11 cellular contexts compared by ENCODE assay signal in the genomic region with DNA sequence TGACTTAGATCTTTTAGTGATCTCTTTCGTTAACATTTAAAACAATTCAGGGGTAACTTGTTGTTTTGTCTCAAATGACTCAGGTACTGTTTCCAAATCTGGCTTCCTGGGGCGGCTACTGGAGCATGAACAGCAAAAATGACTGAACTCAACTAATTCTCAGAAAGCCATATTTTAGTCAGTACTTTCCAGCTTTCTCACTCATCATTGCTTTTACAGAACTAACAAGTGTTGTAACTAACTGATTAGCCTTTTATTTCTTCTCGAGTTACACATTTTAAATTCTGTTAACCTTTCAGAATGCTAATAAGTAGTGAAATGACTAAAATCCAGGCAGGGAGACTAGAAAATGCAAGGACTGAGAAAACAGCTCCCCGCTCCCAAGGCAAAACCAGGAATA. TPM values are rescaled to one million over a fixed set of nuclear protein-coding genes. Genes with fewer than 3 reads are reported as not detected.
DNase-seq lines count a peak whose midpoint lies in the region; ATAC-seq and TF ChIP-seq lines count a peak whose summit lies in the region.
"Had no signal": no experiment of that assay in that cellular context is flagged by ENCODE, and none has a peak within 500 bp of the region (broad histone marks: within the 10 kb centered on the region; RNA-seq: fewer than 3 reads in every experiment).

No MANE protein-coding gene starts in this region.

- no peak overlapping the region for H3K27ac Mint-ChIP-seq in activated naive CD4-positive, alpha-beta T cell treated with anti-CD3 and anti-CD28 coated beads for 36 hours
- H3K27ac Mint-ChIP-seq in activated naive CD4-positive, alpha-beta T cell treated with anti-CD3 and anti-CD28 coated beads, Interleukin-2, amount 10 ng/mL, durations not matched to agents 7 days and 5 days: no peak overlapping the region
- H3K27ac Mint-ChIP-seq in stimulated activated effector memory CD8-positive, alpha-beta T cell treated with anti-CD3 and anti-CD28 coated beads, Interleukin-12 subunit alpha, Interleukin-12 subunit beta, amount 100 ng/mL, for 72 hours: peak overlapping the region; percentile 40
- H3K27ac Mint-ChIP-seq in HFFc6: no peak overlapping the region
- H3K27ac Mint-ChIP-seq: endodermal cell had no signal

- no peaks in the 10 kb centered on the region for H3K36me3 ChIP-seq in vagina
- H3K36me3 ChIP-seq in left ventricle myocardium inferior: no peaks in the 10 kb centered on the region

- no peak for TF ChIP-seq POLR2A in vagina (IDR thresholded peaks at IDR 0.05)

- H3K27ac ChIP-seq in vagina (no peak overlapping the region), left ventricle myocardium inferior (replicated peaks) (no peak overlapping the region)

- H3K4me3 ChIP-seq in vagina (no peak overlapping the region), left ventricle myocardium inferior (no peak overlapping the region)

- CTCF ChIA-PET in activated naive CD4-positive, alpha-beta T cell treated with anti-CD3 and anti-CD28 coated beads for 36 hours (lab: Charles Lee): no interaction called here
- CTCF ChIA-PET in activated naive CD4-positive, alpha-beta T cell treated with anti-CD3 and anti-CD28 coated beads, Interleukin-2, amount 10 ng/mL, durations not matched to agents 7 days and 5 days (lab: Charles Lee): no interaction called here

- H3K4me1 ChIP-seq in vagina (peaks cover 7% of the 10 kb centered on the region), left ventricle myocardium inferior (peaks cover 5% of the 10 kb centered on the region)

- H3K27me3 Mint-ChIP-seq in activated naive CD4-positive, alpha-beta T cell treated with anti-CD3 and anti-CD28 coated beads for 36 hours (ENCODE audit: low read depth): peaks cover 3% of the 10 kb centered on the region
- peaks cover 5% of the 10 kb centered on the region for H3K27me3 Mint-ChIP-seq in activated naive CD4-positive, alpha-beta T cell treated with anti-CD3 and anti-CD28 coated beads, Interleukin-2, amount 10 ng/mL, durations not matched to agents 7 days and 5 days
- no peaks in the 10 kb centered on the region for H3K27me3 Mint-ChIP-seq in HFFc6 (ENCODE audit: insufficient read depth)

- ATAC-seq in GM21825 (IDR thresholded peaks at IDR 0.05; ENCODE audit: unreplicated experiment): peak; percentile 70
- peak; percentile 49 for ATAC-seq in HG03565 (IDR thresholded peaks at IDR 0.05; ENCODE audit: unreplicated experiment)
- peak; percentile 95 for ATAC-seq in stimulated activated effector memory CD8-positive, alpha-beta T cell treated with anti-CD3 and anti-CD28 coated beads, Interleukin-12 subunit alpha, Interleukin-12 subunit beta, amount 100 ng/mL, for 72 hours

- H3K9me3 ChIP-seq in vagina (no peaks in the 10 kb centered on the region), left ventricle myocardium inferior (replicated peaks) (no peaks in the 10 kb centered on the region)

- H3K36me3 Mint-ChIP-seq in activated naive CD4-positive, alpha-beta T cell treated with anti-CD3 and anti-CD28 coated beads for 36 hours (ENCODE audit: low read depth): no peaks in the 10 kb centered on the region
- no peaks in the 10 kb centered on the region for H3K36me3 Mint-ChIP-seq in activated naive CD4-positive, alpha-beta T cell treated with anti-CD3 and anti-CD28 coated beads, Interleukin-2, amount 10 ng/mL, durations not matched to agents 7 days and 5 days
- no peaks in the 10 kb centered on the region for H3K36me3 Mint-ChIP-seq in stimulated activated effector memory CD8-positive, alpha-beta T cell treated with anti-CD3 and anti-CD28 coated beads, Interleukin-12 subunit alpha, Interleukin-12 subunit beta, amount 100 ng/mL, for 72 hours
- no peaks in the 10 kb centered on the region for H3K36me3 Mint-ChIP-seq in HFFc6 (ENCODE audit: low read depth)

- H3K27me3 ChIP-seq in vagina (no peaks in the 10 kb centered on the region), left ventricle myocardium inferior (ENCODE audit: low read depth) (no peaks in the 10 kb centered on the region)

- TF ChIP-seq CTCF in HFFc6 (IDR thresholded peaks at IDR 0.05) (no peak), vagina (IDR thresholded peaks at IDR 0.05) (no peak), left ventricle myocardium inferior (IDR thresholded peaks at IDR 0.05; ENCODE audit: borderline replicate concordance) (no peak)

- H3K4me3 Mint-ChIP-seq in activated naive CD4-positive, alpha-beta T cell treated with anti-CD3 and anti-CD28 coated beads for 36 hours: no peak overlapping the region
- no peak overlapping the region for H3K4me3 Mint-ChIP-seq in activated naive CD4-positive, alpha-beta T cell treated with anti-CD3 and anti-CD28 coated beads, Interleukin-2, amount 10 ng/mL, durations not matched to agents 7 days and 5 days
- peak overlapping the region; percentile 29 for H3K4me3 Mint-ChIP-seq in stimulated activated effector memory CD8-positive, alpha-beta T cell treated with anti-CD3 and anti-CD28 coated beads, Interleukin-12 subunit alpha, Interleukin-12 subunit beta, amount 100 ng/mL, for 72 hours
- H3K4me3 Mint-ChIP-seq in HFFc6: no peak overlapping the region
- H3K4me3 Mint-ChIP-seq: endodermal cell had no signal

- peaks cover 11% of the 10 kb centered on the region for H3K4me1 Mint-ChIP-seq in activated naive CD4-positive, alpha-beta T cell treated with anti-CD3 and anti-CD28 coated beads for 36 hours (ENCODE audit: low read depth)
- no peaks in the 10 kb centered on the region for H3K4me1 Mint-ChIP-seq in activated naive CD4-positive, alpha-beta T cell treated with anti-CD3 and anti-CD28 coated beads, Interleukin-2, amount 10 ng/mL, durations not matched to agents 7 days and 5 days
- H3K4me1 Mint-ChIP-seq in stimulated activated effector memory CD8-positive, alpha-beta T cell treated with anti-CD3 and anti-CD28 coated beads, Interleukin-12 subunit alpha, Interleukin-12 subunit beta, amount 100 ng/mL, for 72 hours: peaks cover 16% of the 10 kb centered on the region
- H3K4me1 Mint-ChIP-seq in HFFc6 (ENCODE audit: low read depth): peaks cover 13% of the 10 kb centered on the region

- intact Hi-C loops in activated naive CD4-positive, alpha-beta T cell treated with anti-CD3 and anti-CD28 coated beads for 36 hours (cut with micrococcal nuclease): loop anchor here (1.0 kb wide), 1 partner anchor 14 kb away; no protein-coding TSS in a partner anchor
- intact Hi-C loops in vagina (cut with DNase I): no loop called here
- intact Hi-C loops in left ventricle myocardium inferior (cut with micrococcal nuclease): loop anchor here (5.0 to 10.0 kb wide), 2 partner anchors 53 to 130 kb away; partner anchors contain the start of genes JADE3 and RP2

- no peaks in the 10 kb centered on the region for H3K9me3 Mint-ChIP-seq in activated naive CD4-positive, alpha-beta T cell treated with anti-CD3 and anti-CD28 coated beads for 36 hours
- H3K9me3 Mint-ChIP-seq in activated naive CD4-positive, alpha-beta T cell treated with anti-CD3 and anti-CD28 coated beads, Interleukin-2, amount 10 ng/mL, durations not matched to agents 7 days and 5 days: no peaks in the 10 kb centered on the region
- no peaks in the 10 kb centered on the region for H3K9me3 Mint-ChIP-seq in stimulated activated effector memory CD8-positive, alpha-beta T cell treated with anti-CD3 and anti-CD28 coated beads, Interleukin-12 subunit alpha, Interleukin-12 subunit beta, amount 100 ng/mL, for 72 hours
- no peaks in the 10 kb centered on the region for H3K9me3 Mint-ChIP-seq in HFFc6

- DNase-seq in activated naive CD4-positive, alpha-beta T cell treated with anti-CD3 and anti-CD28 coated beads for 36 hours: peak; percentile 38
- DNase-seq in activated naive CD4-positive, alpha-beta T cell treated with anti-CD3 and anti-CD28 coated beads, Interleukin-2, amount 10 ng/mL, durations not matched to agents 7 days and 5 days: no peak
- no peak for DNase-seq in stimulated activated effector memory CD8-positive, alpha-beta T cell treated with anti-CD3 and anti-CD28 coated beads, Interleukin-12 subunit alpha, Interleukin-12 subunit beta, amount 100 ng/mL, for 72 hours (ENCODE audit: low spot score in 2 of 2)
- DNase-seq in HFFc6 (no peak), vagina (ENCODE audit: extremely low spot score in 2 of 2) (no peak), left ventricle myocardium inferior (no peak)
- DNase-seq: endodermal cell; MV-4-11; NK-92 treated with Interleukin-12 subunit alpha and Interleukin-12 subunit beta, amount 100 ng/mL, for 24 hours had no signal

RNA-seq across cellular contexts. Expression of gene JADE3, which starts 55.3 kb away (rescaled TPM):
- total RNA-seq in activated naive CD4-positive, alpha-beta T cell treated with anti-CD3 and anti-CD28 coated beads for 36 hours: 1 to 10 TPM; 1.4 TPM
- total RNA-seq in HFFc6 (2021; fragmentation: NEBNext Ultra II Directional; extraction: Animal tissue kit (Norgen Biotek cat#: 25700)): 1 to 10 TPM; 5.1 to 7.3 (median 5.9) TPM
- total RNA-seq in vagina: 5.2 TPM
- total RNA-seq in left ventricle myocardium inferior: 6.3 TPM
